Comparison of ENCODE assay signal across 1 cellular context in the genomic region with DNA sequence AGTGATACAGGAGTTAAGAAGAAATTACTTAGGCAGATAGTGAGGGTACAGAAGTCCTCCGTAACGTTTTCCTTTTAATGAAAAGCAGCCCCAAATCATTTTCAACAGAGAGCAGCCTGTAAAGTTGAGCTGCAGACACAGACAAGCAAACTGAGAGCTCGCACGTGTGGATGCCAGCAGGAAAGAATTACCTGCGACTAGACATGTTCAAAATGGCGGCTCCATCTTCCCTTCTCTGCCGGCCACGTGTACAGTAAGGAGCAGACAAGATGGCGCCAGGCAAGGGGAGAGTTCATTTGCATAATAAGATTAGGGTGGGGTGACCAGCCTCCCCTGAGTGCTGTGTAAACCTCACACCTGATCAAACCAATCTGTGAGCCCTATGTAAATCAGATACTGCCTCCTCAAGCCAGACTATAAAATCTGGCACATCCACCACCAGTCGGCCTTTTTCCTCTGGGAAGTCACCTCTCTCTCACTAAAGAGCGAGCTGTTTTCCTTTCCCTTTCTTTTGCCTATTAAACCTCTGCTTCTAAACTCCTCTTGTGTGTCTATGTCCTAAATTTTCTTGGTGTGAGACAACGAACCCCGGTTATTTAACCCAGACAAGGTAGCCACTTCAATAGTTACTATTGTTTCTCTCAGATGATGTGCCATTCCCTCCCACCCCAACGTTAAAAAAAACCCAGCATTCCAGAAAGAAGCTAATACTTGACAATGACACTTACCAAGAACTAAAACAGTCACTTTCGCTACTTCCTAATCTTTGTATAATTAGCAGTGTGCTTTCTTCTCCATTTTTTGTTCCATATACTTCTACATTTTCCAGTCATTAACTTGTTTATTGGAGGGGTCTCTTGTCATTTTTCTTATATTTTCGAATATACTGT.
TF ChIP-seq lines count a peak whose summit lies in the region.

No MANE protein-coding gene starts in this region.

TF ChIP-seq in IMR-90, 13 proteins besides CTCF, POLR2A, EP300 and RAD21:
- TF ChIP-seq CHD1 (IDR thresholded peaks at IDR 0.05; ENCODE audit: low read depth, low read length), result no peak
- TF ChIP-seq SMC3 (IDR thresholded peaks at IDR 0.05; ENCODE audit: low read depth, low read length), result no peak
- TF ChIP-seq USF2 (IDR thresholded peaks at IDR 0.05; ENCODE audit: low read depth, low read length), result no peak
- TF ChIP-seq RCOR1 (IDR thresholded peaks at IDR 0.05; ENCODE audit: insufficient replicate concordance, low read length), result no peak
- TF ChIP-seq MAFK (IDR thresholded peaks at IDR 0.05; ENCODE audit: low read depth, low read length), result no peak
